Comparison of ENCODE assay signal across 8 cellular contexts in genomic region chr12:8950702-8951478, GRCh38. TPM values are rescaled to one million over a fixed set of nuclear protein-coding genes. Genes with fewer than 3 reads are reported as not detected.
DNase-seq lines count a peak whose midpoint lies in the region; ATAC-seq lines count a peak whose summit lies in the region.

No MANE protein-coding gene starts in this region.

- H3K4me3 ChIP-seq in iPS-20b (ENCODE audit: low read length) (peak overlapping the region; percentile 98), thymus (ENCODE audit: low read length) (peak overlapping the region; percentile 81)

- peak overlapping the region; percentile 96 for H3K27ac Mint-ChIP-seq in activated CD8-positive, alpha-beta T cell treated with anti-CD3 and anti-CD28 coated beads, Interleukin-2, amount 10 ng/mL, durations not matched to agents 7 days and 5 days

- ATAC-seq in activated CD8-positive, alpha-beta T cell treated with anti-CD3 and anti-CD28 coated beads, Interleukin-2, amount 10 ng/mL, durations not matched to agents 7 days and 5 days: no peak
- no peak for ATAC-seq in GM21360 (IDR thresholded peaks at IDR 0.05; ENCODE audit: unreplicated experiment)

- H3K4me3 Mint-ChIP-seq in activated CD8-positive, alpha-beta T cell treated with anti-CD3 and anti-CD28 coated beads, Interleukin-2, amount 10 ng/mL, durations not matched to agents 7 days and 5 days: peak overlapping the region; percentile 95

- H3K4me1 Mint-ChIP-seq in activated CD8-positive, alpha-beta T cell treated with anti-CD3 and anti-CD28 coated beads, Interleukin-2, amount 10 ng/mL, durations not matched to agents 7 days and 5 days (ENCODE audit: low read depth): peaks cover 55% of the 10 kb centered on the region

- peak overlapping the region; percentile 94 for H3K9ac ChIP-seq in iPS-20b (ENCODE audit: low read depth, low read length)

- POLR2A ChIA-PET in activated CD8-positive, alpha-beta T cell treated with anti-CD3 and anti-CD28 coated beads, Interleukin-2, amount 10 ng/mL, durations not matched to agents 7 days and 5 days (lab: Charles Lee): interaction anchor here (0.6 to 3.5 kb wide), 9 partner anchors 46 to 99 kb away, joined by 3 to 19 read pairs (median 5); no protein-coding TSS in a partner anchor

- H3K36me3 ChIP-seq in iPS-20b (ENCODE audit: insufficient read depth, low read depth, low read length) (peaks cover 20% of the 10 kb centered on the region), thymus (ENCODE audit: control insufficient read depth, insufficient read depth) (peaks cover 2% of the 10 kb centered on the region)

- H3K9me3 ChIP-seq in iPS-20b (ENCODE audit: insufficient read depth, low read depth, low read length) (peaks cover 11% of the 10 kb centered on the region; the same call in 1 of the 2 replicates), thymus (ENCODE audit: control insufficient read depth) (peaks cover 1% of the 10 kb centered on the region)

- whole genome bisulfite sequencing in thymus: 8% methylated on average over 9 of the region's 9 CpGs

- H3K4me1 ChIP-seq in iPS-20b (ENCODE audit: insufficient read depth, low read length) (no peaks in the 10 kb centered on the region), thymus (ENCODE audit: control insufficient read depth, insufficient read depth, low read length) (peaks cover 19% of the 10 kb centered on the region)

- H3K36me3 Mint-ChIP-seq in activated CD8-positive, alpha-beta T cell treated with anti-CD3 and anti-CD28 coated beads, Interleukin-2, amount 10 ng/mL, durations not matched to agents 7 days and 5 days (ENCODE audit: low read depth): peaks cover 42% of the 10 kb centered on the region

- no peaks in the 10 kb centered on the region for H3K27me3 ChIP-seq in iPS-20b (ENCODE audit: insufficient read depth, low read length)
- H3K27me3 ChIP-seq in thymus (ENCODE audit: control insufficient read depth, insufficient read depth): no peaks in the 10 kb centered on the region

- CTCF ChIA-PET in activated CD8-positive, alpha-beta T cell treated with anti-CD3 and anti-CD28 coated beads, Interleukin-2, amount 10 ng/mL, durations not matched to agents 7 days and 5 days (lab: Charles Lee): interaction anchor here (0.6 to 8.7 kb wide), 24 partner anchors 12 to 407 kb away, joined by 3 to 238 read pairs (median 7); no protein-coding TSS in a partner anchor

- H3K27ac ChIP-seq in iPS-20b (ENCODE audit: low read length) (no peak overlapping the region), thymus (ENCODE audit: low read depth) (peak overlapping the region; percentile 99)

- H3K27me3 Mint-ChIP-seq in activated CD8-positive, alpha-beta T cell treated with anti-CD3 and anti-CD28 coated beads, Interleukin-2, amount 10 ng/mL, durations not matched to agents 7 days and 5 days (ENCODE audit: low read depth): no peaks in the 10 kb centered on the region

- peak; percentile 66 for DNase-seq in activated effector memory CD4-positive, alpha-beta T cell treated with anti-CD3 and anti-CD28 coated beads, Interleukin-2, amount 50 U/mL, for 16 hours
- no peak for DNase-seq in activated effector memory CD4-positive, alpha-beta T cell treated with Interleukin-2 at 50 U/mL for 16 hours
- DNase-seq in activated CD8-positive, alpha-beta T cell treated with anti-CD3 and anti-CD28 coated beads, Interleukin-2, amount 10 ng/mL, durations not matched to agents 7 days and 5 days: no peak
- no peak for DNase-seq in cerebellar cortex (ENCODE audit: low spot score)
- DNase-seq in stimulated activated CD8-positive, alpha-beta memory T cell treated with anti-CD3 and anti-CD28 coated beads, Interleukin-4, amount 100 ng/mL, for 48 hours: no peak

- peaks cover 18% of the 10 kb centered on the region for H3K9me3 Mint-ChIP-seq in activated CD8-positive, alpha-beta T cell treated with anti-CD3 and anti-CD28 coated beads, Interleukin-2, amount 10 ng/mL, durations not matched to agents 7 days and 5 days (ENCODE audit: insufficient read depth)

RNA-seq across cellular contexts. Expression of gene M6PR, which starts 1.4 kb away (rescaled TPM):
- total RNA-seq in activated CD8-positive, alpha-beta T cell treated with anti-CD3 and anti-CD28 coated beads, Interleukin-2, amount 10 ng/mL, durations not matched to agents 7 days and 5 days: 100 to 1,000 TPM; 170 to 201 TPM
- 101 TPM for polyA plus RNA-seq in thymus

RNA-seq across cellular contexts. Expression of gene PHC1, which starts 36.6 kb away (rescaled TPM):
- total RNA-seq in activated CD8-positive, alpha-beta T cell treated with anti-CD3 and anti-CD28 coated beads, Interleukin-2, amount 10 ng/mL, durations not matched to agents 7 days and 5 days: 10 to 100 TPM; 12.3 to 12.9 TPM
- 73.2 TPM for polyA plus RNA-seq in thymus

RNA-seq across cellular contexts. Expression of gene KLRG1, which starts 38.5 kb away (rescaled TPM):
- 1 to 10 TPM; 4.3 to 4.6 TPM for total RNA-seq in activated CD8-positive, alpha-beta T cell treated with anti-CD3 and anti-CD28 coated beads, Interleukin-2, amount 10 ng/mL, durations not matched to agents 7 days and 5 days
- polyA plus RNA-seq in thymus: 5.2 TPM
